11 cellular contexts compared by ENCODE assay signal in the genomic region with DNA sequence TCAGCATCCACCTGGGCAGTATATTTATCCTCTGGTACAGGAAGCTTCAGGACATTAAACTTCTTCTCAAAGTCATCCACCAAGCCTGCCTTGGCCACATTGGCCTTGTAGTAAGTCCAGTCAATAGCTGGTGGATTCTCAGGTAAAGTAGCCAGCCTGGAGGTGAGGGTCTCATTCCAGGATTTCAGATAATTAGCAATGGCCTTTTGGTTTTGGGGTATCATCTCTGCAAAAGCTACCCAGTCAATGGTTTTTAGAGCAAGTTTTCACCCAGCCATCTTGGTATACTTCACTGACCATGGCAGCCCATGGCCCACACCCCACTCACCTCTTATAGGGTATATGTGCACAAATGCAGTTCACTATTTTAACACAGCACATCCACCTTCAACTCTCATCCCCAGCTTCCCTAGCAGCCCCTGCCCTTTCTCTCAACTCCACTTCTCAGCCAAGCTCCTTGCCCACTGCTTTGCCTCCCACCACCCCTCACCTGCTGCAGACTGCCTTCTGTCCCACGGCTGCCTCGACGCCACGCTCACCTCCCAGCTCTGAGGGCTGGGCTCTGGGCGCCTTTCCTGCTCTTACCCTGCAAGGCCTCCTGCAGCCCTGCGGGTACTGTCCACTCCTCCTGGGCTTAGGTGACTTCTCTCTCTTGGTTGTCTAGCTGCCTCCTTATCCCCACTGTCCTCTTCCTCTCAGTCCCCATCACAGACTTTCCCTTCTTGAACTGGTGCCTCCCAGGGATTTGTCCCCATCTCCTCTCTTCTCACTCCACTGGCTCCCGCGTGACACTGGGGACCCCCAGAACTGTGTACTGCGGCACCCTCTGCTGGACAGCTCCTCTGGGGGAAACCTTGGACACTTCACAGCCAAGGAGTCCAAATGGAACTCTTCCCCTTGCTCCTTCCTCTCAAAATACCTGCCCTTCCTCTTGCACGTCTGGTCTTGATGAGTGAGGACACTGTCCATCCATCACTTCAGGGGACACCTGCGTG. TPM values are rescaled to one million over a fixed set of nuclear protein-coding genes. Genes with fewer than 3 reads are reported as not detected.
DNase-seq lines count a peak whose midpoint lies in the region; ATAC-seq and TF ChIP-seq lines count a peak whose summit lies in the region.
"Had no signal": no experiment of that assay in that cellular context is flagged by ENCODE, and none has a peak within 500 bp of the region (broad histone marks: within the 10 kb centered on the region; RNA-seq: fewer than 3 reads in every experiment).

No MANE protein-coding gene starts in this region.

- H3K4me1 ChIP-seq in NT2/D1 (ENCODE audit: insufficient read depth, insufficient read length) (no peaks in the 10 kb centered on the region), testis (no peaks in the 10 kb centered on the region)

- no peak overlapping the region for H3K27ac ChIP-seq in testis
- H3K27ac ChIP-seq: VCaP had no signal

- no peak for ATAC-seq in Right ventricle myocardium inferior
- ATAC-seq in HG03469 (IDR thresholded peaks at IDR 0.05; ENCODE audit: unreplicated experiment): no peak
- ATAC-seq in HG03095 (IDR thresholded peaks at IDR 0.05; ENCODE audit: unreplicated experiment): no peak
- no peak for ATAC-seq in HG03135 (IDR thresholded peaks at IDR 0.05; ENCODE audit: unreplicated experiment)

- DNase-seq in cardiac septum (ENCODE audit: low spot score) (peak; percentile 20), Right ventricle myocardium inferior (ENCODE audit: missing footprints) (no peak), NT2/D1 (ENCODE audit: low read depth, low spot score) (peak; percentile 1), epithelial cell of proximal tubule (ENCODE audit: low read depth) (no peak), testis (peak; percentile 28)
- DNase-seq: GOT3, NCI-H1930 had no signal

- H3K9ac ChIP-seq in NT2/D1 (ENCODE audit: insufficient read length, low read depth): no peak overlapping the region

- H3K9me3 ChIP-seq in NT2/D1 (ENCODE audit: insufficient read depth, low read length): no peaks in the 10 kb centered on the region
- no peaks in the 10 kb centered on the region for H3K9me3 ChIP-seq in testis

- no peaks in the 10 kb centered on the region for H3K36me3 ChIP-seq in NT2/D1 (ENCODE audit: insufficient read depth, insufficient read length, low read length)
- no peaks in the 10 kb centered on the region for H3K36me3 ChIP-seq in testis (ENCODE audit: low read depth, missing control alignments)

- peak; percentile 42 for TF ChIP-seq CTCF in epithelial cell of proximal tubule (conservative IDR thresholded peaks at IDR 0.05; ENCODE audit: low read depth, low read length)
- TF ChIP-seq CTCF in testis (IDR thresholded peaks at IDR 0.05): peak in 1 of 3 experiments; percentile 13

- H3K27me3 ChIP-seq in NT2/D1 (ENCODE audit: insufficient read depth, insufficient read length) (no peaks in the 10 kb centered on the region), testis (no peaks in the 10 kb centered on the region)

- no peak for TF ChIP-seq POLR2A in testis (IDR thresholded peaks at IDR 0.05)

- 60 to 63% methylated on average over 11 of the region's 11 CpGs for WGBS in testis, 2 donors

- intact Hi-C loops in cardiac septum (cut with DNase I) (no loop called here), Right ventricle myocardium inferior (cut with DNase I) (no loop called here), testis (cut with DNase I; ENCODE audit: low total_unique reads) (no loop called here)

- H3K4me3 ChIP-seq in NT2/D1 (ENCODE audit: insufficient read length, low read depth): no peak overlapping the region
- no peak overlapping the region for H3K4me3 ChIP-seq in epithelial cell of proximal tubule (ENCODE audit: low read depth, low read length)
- H3K4me3 ChIP-seq in testis: no peak overlapping the region

RNA-seq across cellular contexts. Expression of gene TGM5, which starts 1.7 kb away (rescaled TPM):
- total RNA-seq in cardiac septum: not detected
- total RNA-seq in Right ventricle myocardium inferior: not detected
- total RNA-seq in epithelial cell of proximal tubule: 0.06 TPM in 1 of 2 replicates, not detected in the other
- 1 to 10 TPM in 1 of 2 donors, under 1 TPM in 1; 0.43 to 2.1 TPM for total RNA-seq in testis
- polyA plus RNA-seq in testis (ENCODE audit: insufficient read depth, low read depth, low replicate concordance): 0.24 TPM

RNA-seq across cellular contexts. Expression of gene TGM7, which starts 33.6 kb away (rescaled TPM):
- not detected for total RNA-seq in cardiac septum
- total RNA-seq in Right ventricle myocardium inferior: not detected
- not detected in 2 replicates for total RNA-seq in epithelial cell of proximal tubule
- under 1 TPM; 0.37 to 0.63 TPM for total RNA-seq in testis
- 2.0 TPM for polyA plus RNA-seq in testis (ENCODE audit: insufficient read depth, low read depth, low replicate concordance)

RNA-seq across cellular contexts. Expression of gene EPB42, which starts 47.6 kb away (rescaled TPM):
- total RNA-seq in cardiac septum: 0.38 TPM
- 0.57 TPM for total RNA-seq in Right ventricle myocardium inferior
- not detected in 2 replicates for total RNA-seq in epithelial cell of proximal tubule
- total RNA-seq in testis: 1 to 10 TPM; 6.8 to 7.5 TPM
- 3.6 TPM for polyA plus RNA-seq in testis (ENCODE audit: insufficient read depth, low read depth, low replicate concordance)

Comparison
In these comparisons a context has a peak if more than half of its experiments do, and no peak if none do; other contexts are left out.
1. DNase-seq: peak in cardiac septum (single experiment), NT2/D1 (single experiment) and testis (single experiment); none in Right ventricle myocardium inferior (single experiment) and epithelial cell of proximal tubule (single experiment).